1 cellular context compared by ENCODE assay signal in genomic region chr22:39662677-39663034, GRCh38.
TF ChIP-seq lines count a peak whose summit lies in the region.

No MANE protein-coding gene starts in this region.

TF ChIP-seq in H1, 55 proteins besides CTCF, POLR2A, EP300 and RAD21:
- no peak for TF ChIP-seq SAP30 (IDR thresholded peaks at IDR 0.05; ENCODE audit: insufficient read depth, insufficient replicate concordance, low read length)
- peak; percentile 16 for TF ChIP-seq ASH2L (IDR thresholded peaks at IDR 0.05; ENCODE audit: low read length)
- peak; percentile 63; the same call in 1 of the 2 replicates for TF ChIP-seq MAX (IDR thresholded peaks at IDR 0.05)
- TF ChIP-seq SIN3A (conservative IDR thresholded peaks at IDR 0.05 in 1 of 2, IDR thresholded peaks at IDR 0.05 in 1 of 2; ENCODE audit: low read depth in 1 of 2, low read length in 2 of 2), result 0 out of 4 replicates have a peak, but pooled peaks of 1 of the 2 experiments have one; percentile 16
